33 cellular contexts compared by ENCODE assay signal in the genomic region with DNA sequence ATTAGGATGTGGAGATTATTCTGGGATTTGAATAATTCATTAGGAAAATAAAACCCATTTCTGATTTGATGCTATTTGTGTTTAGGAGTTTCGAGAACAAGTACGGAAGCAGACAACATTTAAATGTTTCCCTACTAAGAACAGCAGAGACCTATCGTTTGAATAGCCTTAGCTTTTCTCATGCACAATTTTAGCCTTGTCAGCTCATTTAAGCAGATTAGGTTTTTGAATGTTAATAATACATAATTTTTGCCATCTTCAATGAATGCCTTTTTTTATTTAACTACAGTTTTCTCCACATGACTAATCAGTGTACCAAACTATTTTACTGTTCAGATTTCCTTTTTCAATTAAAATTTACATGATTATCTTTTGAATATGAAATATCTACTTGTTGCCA.
DNase-seq lines count a peak whose midpoint lies in the region; ATAC-seq, FAIRE-seq and TF ChIP-seq lines count a peak whose summit lies in the region.
"Had no signal": no experiment of that assay in that cellular context is flagged by ENCODE, and none has a peak within 500 bp of the region (broad histone marks: within the 10 kb centered on the region; RNA-seq: fewer than 3 reads in every experiment).

No MANE protein-coding gene starts in this region.

- no peak overlapping the region for H3K23ac ChIP-seq in IMR-90 (ENCODE audit: low read depth, low read length)

- H2BK15ac ChIP-seq in IMR-90 (ENCODE audit: low read depth, low read length) = no peak overlapping the region

- no peaks in the 10 kb centered on the region for H3K79me1 ChIP-seq in IMR-90 (ENCODE audit: low read depth in 1 of 2, low read length in 2 of 2)

- dilution Hi-C loops in IMR-90 (cut with HindIII; ENCODE audit: low sequenced_read_pairs, unreplicated experiment) = no loop called here

- H3K9me1 ChIP-seq in IMR-90 (ENCODE audit: insufficient read depth, low read length) = no peaks in the 10 kb centered on the region
- H3K9me1 ChIP-seq in K562 (ENCODE audit: control insufficient read depth, insufficient read depth, low read length) = no peaks in the 10 kb centered on the region

- no peak overlapping the region for H3K4me3 ChIP-seq in HepG2 (replicated peaks in 1 of 3; ENCODE audit: insufficient read depth in 1 of 3, low read depth in 2 of 3, low read length in 3 of 3)
- H3K4me3 ChIP-seq in right lobe of liver = no peak overlapping the region
- no peak overlapping the region for H3K4me3 ChIP-seq in A549
- H3K4me3 ChIP-seq in IMR-90 (ENCODE audit: insufficient read depth, low read depth, low read length) = no peak overlapping the region
- H3K4me3 ChIP-seq in K562 = no peak overlapping the region
- H3K4me3 ChIP-seq: BLaER1; BLaER1 treated with 17β-estradiol and CSF1 and Interleukin-3, amounts not matched to agents 10 nM and 100 nM had no signal

- H2AK9ac ChIP-seq in IMR-90 (replicated peaks; ENCODE audit: low read depth, low read length, poor library complexity) = no peak overlapping the region

- H3K9me3 ChIP-seq in HepG2 (ENCODE audit: low read length) (peaks cover 41% of the 10 kb centered on the region), right lobe of liver (no peaks in the 10 kb centered on the region), A549 (no peaks in the 10 kb centered on the region), IMR-90 (ENCODE audit: control insufficient read depth, insufficient read depth, low read length) (peaks cover 7% of the 10 kb centered on the region), K562 (replicated peaks; ENCODE audit: control insufficient read depth, insufficient read depth, low read depth, low read length) (no peaks in the 10 kb centered on the region; the same call in 1 of the 2 replicates)
- H3K9me3 ChIP-seq: BE2C had no signal

- no peak overlapping the region for H3K56ac ChIP-seq in IMR-90 (ENCODE audit: extremely low read depth, insufficient read depth, low read length)

- TF ChIP-seq EP300 in HepG2 (IDR thresholded peaks at IDR 0.05; ENCODE audit: low read depth in 2 of 2, low read length in 2 of 2) (no peak), HepG2 (CRISPR knock-in tag; IDR thresholded peaks at IDR 0.05; ENCODE audit: borderline replicate concordance) (no peak), A549 (IDR thresholded peaks at IDR 0.05) (no peak), K562 (IDR thresholded peaks at IDR 0.05; ENCODE audit: low read length) (no peak)

- no peak overlapping the region for H2BK20ac ChIP-seq in IMR-90 (ENCODE audit: low read depth, low read length)

- TF ChIP-seq RAD21 in HepG2 (CRISPR knock-in tag; IDR thresholded peaks at IDR 0.05) (no peak), A549 (conservative IDR thresholded peaks at IDR 0.05 in 1 of 2, IDR thresholded peaks at IDR 0.05 in 1 of 2) (no peak), IMR-90 (IDR thresholded peaks at IDR 0.05; ENCODE audit: low read length) (no peak), K562 (CRISPR knock-in tag; conservative IDR thresholded peaks at IDR 0.05 in 1 of 2, IDR thresholded peaks at IDR 0.05 in 1 of 2) (no peak)

- H3K4me1 ChIP-seq in HepG2 (ENCODE audit: insufficient read depth, low read length) (no peaks in the 10 kb centered on the region), right lobe of liver (no peaks in the 10 kb centered on the region), A549 (no peaks in the 10 kb centered on the region), IMR-90 (ENCODE audit: control insufficient read depth, insufficient read depth, low read length) (no peaks in the 10 kb centered on the region), K562 (replicated peaks in 1 of 2; ENCODE audit: control insufficient read depth in 2 of 2, insufficient read depth in 2 of 2, low read length in 2 of 2) (no peaks in the 10 kb centered on the region)
- H3K4me1 ChIP-seq: BE2C; BLaER1; BLaER1 treated with 17β-estradiol and CSF1 and Interleukin-3, amounts not matched to agents 10 nM and 100 nM; Caco-2 had no signal

- H3K36me3 ChIP-seq in HepG2 (replicated peaks in 1 of 2; ENCODE audit: control insufficient read depth in 1 of 2, insufficient read depth in 2 of 2, low read length in 2 of 2) (no peaks in the 10 kb centered on the region), right lobe of liver (no peaks in the 10 kb centered on the region), IMR-90 (ENCODE audit: control insufficient read depth, insufficient read depth, low read length) (no peaks in the 10 kb centered on the region), K562 (ENCODE audit: control insufficient read depth, insufficient read depth, low read length) (no peaks in the 10 kb centered on the region)
- H3K36me3 ChIP-seq: BE2C; BLaER1; BLaER1 treated with 17β-estradiol and CSF1 and Interleukin-3, amounts not matched to agents 10 nM and 100 nM had no signal

- H2BK5ac ChIP-seq in IMR-90 (ENCODE audit: low read depth, low read length, poor library complexity, severe bottlenecking) = no peak overlapping the region

- H2AK5ac ChIP-seq in IMR-90 (ENCODE audit: low read depth, low read length) = no peak overlapping the region

- CTCF ChIA-PET in HepG2 (lab: Yijun Ruan, JAX; ENCODE audit: low intra/inter-chr PET ratio, low total read pairs) = no interaction called here
- CTCF ChIA-PET in A549 (lab: Yijun Ruan, JAX) = no interaction called here
- CTCF ChIA-PET in IMR-90 (lab: Yijun Ruan, JAX) = no interaction called here
- CTCF ChIA-PET in K562 (lab: Yijun Ruan, JAX; ENCODE audit: low intra/inter-chr PET ratio) = no interaction called here
- CTCF ChIA-PET in HEK293T (lab: Yijun Ruan, JAX) = no interaction called here

- H4K5ac ChIP-seq in IMR-90 (ENCODE audit: low read depth, low read length) = no peak overlapping the region

- intact Hi-C loops in HepG2 (cut with micrococcal nuclease; ENCODE audit: unreplicated experiment) (no loop called here), right lobe of liver (cut with DNase I) (no loop called here), IMR-90 (cut with micrococcal nuclease) (no loop called here), K562 (cut with micrococcal nuclease) (no loop called here)

- H4K8ac ChIP-seq in IMR-90 (ENCODE audit: low read depth in 2 of 2, low read length in 2 of 2) = no peak overlapping the region

- BruUV-seq in HepG2 (replicated peaks; lab: Mats Ljungman, UMichigan) = no TSS peak
- BruUV-seq in IMR-90 (replicated peaks; lab: Mats Ljungman, UMichigan) = no TSS peak
- BruUV-seq in K562 (replicated peaks; lab: Mats Ljungman, UMichigan) = no TSS peak

- H3K27ac ChIP-seq in HepG2 (ENCODE audit: extremely low read length, insufficient read depth, low read length) (no peak overlapping the region), right lobe of liver (no peak overlapping the region), A549 (no peak overlapping the region), IMR-90 (ENCODE audit: insufficient read depth, low read length) (no peak overlapping the region), K562 (ENCODE audit: extremely low read depth, low read depth, low read length) (no peak overlapping the region)
- H3K27ac ChIP-seq: 22Rv1; BLaER1; BLaER1 treated with 17β-estradiol and CSF1 and Interleukin-3, amounts not matched to agents 10 nM and 100 nM; C4-2B had no signal

- DNase-seq in HepG2 (ENCODE audit: low spot score) (no peak), right lobe of liver (no peak), A549 (ENCODE audit: low read depth in 1 of 2, low spot score in 1 of 2) (no peak), IMR-90 (no peak), K562 (ENCODE audit: extremely low read depth in 1 of 4, low spot score in 3 of 4) (no peak), HEK293T (ENCODE audit: extremely low spot score) (no peak)
- DNase-seq: 8988T; ACHN; AML-193; BE2C; C1 segment of cervical spinal cord; Caco-2; Calu3; CD4-positive, alpha-beta memory T cell; CD4-positive, alpha-beta T cell; CD4-positive, CD25-positive, alpha-beta regulatory T cell; CD8-positive, alpha-beta memory T cell; CD8-positive, alpha-beta T cell; COR-L47; DMS 273 treated with DMSO at 0.1 percent for 48 hours; DMS153; DMS53; DMS79; DMS79 treated with DMSO at 0.1 percent for 48 hours; DND-41; EL had no signal

- ATAC-seq in HepG2 = no peak
- ATAC-seq in right lobe of liver = no peak
- ATAC-seq in A549 = no peak
- no peak for ATAC-seq in IMR-90 (ENCODE audit: low read depth)
- no peak for ATAC-seq in K562
- no peak for ATAC-seq in HG03342 (IDR thresholded peaks at IDR 0.05; ENCODE audit: unreplicated experiment)
- ATAC-seq in GM18870 (IDR thresholded peaks at IDR 0.05; ENCODE audit: unreplicated experiment) = no peak
- ATAC-seq: CD8-positive, alpha-beta T cell had no signal

- H3K9ac ChIP-seq in HepG2 (ENCODE audit: insufficient read depth, low read depth, low read length) (no peak overlapping the region), IMR-90 (ENCODE audit: low read depth, low read length) (no peak overlapping the region), K562 (ENCODE audit: insufficient read depth in 1 of 2, low read depth in 2 of 2, low read length in 2 of 2) (no peak overlapping the region)
- H3K9ac ChIP-seq: BLaER1; BLaER1 treated with 17β-estradiol and CSF1 and Interleukin-3, amounts not matched to agents 10 nM and 100 nM had no signal

- H3K27me3 ChIP-seq in HepG2 (ENCODE audit: control insufficient read depth in 1 of 2, insufficient read depth in 2 of 2, low read length in 2 of 2) = no peaks in the 10 kb centered on the region
- H3K27me3 ChIP-seq in right lobe of liver = no peaks in the 10 kb centered on the region
- no peaks in the 10 kb centered on the region for H3K27me3 ChIP-seq in IMR-90 (ENCODE audit: control insufficient read depth, insufficient read depth, low read length)
- H3K27me3 ChIP-seq in K562 (ENCODE audit: control insufficient read depth in 2 of 2, insufficient read depth in 2 of 2, low read length in 2 of 2) = no peaks in the 10 kb centered on the region
- H3K27me3 ChIP-seq: BE2C; BLaER1; BLaER1 treated with 17β-estradiol and CSF1 and Interleukin-3, amounts not matched to agents 10 nM and 100 nM had no signal

- H4K20me1 ChIP-seq in HepG2 (ENCODE audit: insufficient read depth, low read length) (no peaks in the 10 kb centered on the region), IMR-90 (ENCODE audit: insufficient read depth, low read length) (no peaks in the 10 kb centered on the region), K562 (replicated peaks; ENCODE audit: control insufficient read depth, insufficient read depth, low read length) (no peaks in the 10 kb centered on the region)
- H4K20me1 ChIP-seq: BLaER1; BLaER1 treated with 17β-estradiol and CSF1 and Interleukin-3, amounts not matched to agents 10 nM and 100 nM had no signal

- H3K14ac ChIP-seq in IMR-90 (replicated peaks; ENCODE audit: low read depth, low read length) = no peak overlapping the region

- no peak overlapping the region for H3K4ac ChIP-seq in IMR-90 (ENCODE audit: low read depth, low read length)

- no peak overlapping the region for H2BK120ac ChIP-seq in IMR-90 (ENCODE audit: low read depth, low read length)

- no peak for TF ChIP-seq POLR2A in HepG2 (IDR thresholded peaks at IDR 0.05; ENCODE audit: insufficient read depth in 1 of 2, low read depth in 2 of 2, low read length in 2 of 2)
- no peak for TF ChIP-seq POLR2A in right lobe of liver (IDR thresholded peaks at IDR 0.05)
- TF ChIP-seq POLR2A in A549 (IDR thresholded peaks at IDR 0.05; ENCODE audit: low read length) = no peak
- TF ChIP-seq POLR2A in IMR-90 (IDR thresholded peaks at IDR 0.05; ENCODE audit: low read depth, low read length) = no peak
- TF ChIP-seq POLR2A in K562 (conservative IDR thresholded peaks at IDR 0.05) = no peak

- in situ Hi-C loops in HepG2 (cut with HindIII; ENCODE audit: extremely low pct_ligation_motif_present, low pct_unique_long_range_greater_than_20kb) = no loop called here
- in situ Hi-C loops in IMR-90 (cut with MboI; ENCODE audit: low sequenced_read_pairs) = no loop called here
- in situ Hi-C loops in K562 (cut with MboI) = no loop called here

- WGBS in HepG2 (ENCODE audit: low lambda C conversion rate) = 35% methylated on average over 3 of the region's 3 CpGs
- WGBS in right lobe of liver (ENCODE audit: insufficient coverage, low coverage, low lambda C conversion rate, missing lambda C conversion rate) = 85% methylated on average over 3 of the region's 3 CpGs
- 72% methylated on average over 3 of the region's 3 CpGs for WGBS in A549 (ENCODE audit: missing lambda C conversion rate)
- no CpG with 5 or more reads among the region's 3 CpGs for WGBS in IMR-90 (ENCODE audit: extremely low coverage in 2 of 2, insufficient read length in 1 of 2), 2 experiments
- 0% methylated on average over 3 of the region's 3 CpGs for WGBS in K562 (ENCODE audit: insufficient coverage, low coverage, missing lambda C conversion rate)

- FAIRE-seq in HepG2 (lab: Jason Lieb, UNC) = no peak
- no peak for FAIRE-seq in A549 (lab: Jason Lieb, UNC)
- no peak for FAIRE-seq in K562 (lab: Jason Lieb, UNC)
- FAIRE-seq: D721Med had no signal

- H3K4me2 ChIP-seq in HepG2 (ENCODE audit: low read depth, low read length) (no peak overlapping the region), A549 (no peak overlapping the region), IMR-90 (ENCODE audit: low read depth, low read length) (no peak overlapping the region), K562 (ENCODE audit: insufficient read depth, low read length) (no peak overlapping the region)
- H3K4me2 ChIP-seq: BLaER1; BLaER1 treated with 17β-estradiol and CSF1 and Interleukin-3, amounts not matched to agents 10 nM and 100 nM had no signal

- POLR2A ChIA-PET in HepG2 (lab: Yijun Ruan, JAX) = no interaction called here
- POLR2A ChIA-PET in A549 (lab: Yijun Ruan, JAX) = no interaction called here
- POLR2A ChIA-PET in IMR-90 (lab: Charles Lee; ENCODE audit: unreplicated experiment) = no interaction called here
- POLR2A ChIA-PET in K562 (lab: Yijun Ruan, JAX) = no interaction called here
- POLR2A ChIA-PET in HEK293T (lab: Yijun Ruan, JAX) = no interaction called here

- H3K79me2 ChIP-seq in HepG2 (ENCODE audit: insufficient read depth, low read length) (no peaks in the 10 kb centered on the region), K562 (ENCODE audit: control insufficient read depth, insufficient read depth, low read length) (no peaks in the 10 kb centered on the region)

- no peak overlapping the region for H3K18ac ChIP-seq in IMR-90 (ENCODE audit: low read depth, low read length)

- TF ChIP-seq CTCF in HepG2 (CRISPR knock-in tag; IDR thresholded peaks at IDR 0.05) = no peak
- no peak for TF ChIP-seq CTCF in right lobe of liver (IDR thresholded peaks at IDR 0.05)
- no peak for TF ChIP-seq CTCF in A549 (IDR thresholded peaks at IDR 0.05)
- no peak for TF ChIP-seq CTCF in IMR-90 (conservative IDR thresholded peaks at IDR 0.05; ENCODE audit: low read depth, low read length)
- TF ChIP-seq CTCF in K562 (IDR thresholded peaks at IDR 0.05 in 2 of 3, conservative IDR thresholded peaks at IDR 0.05 in 1 of 3; ENCODE audit: insufficient read depth in 2 of 3, low read depth in 1 of 3, low read length in 3 of 3) = no peak

- H2AFZ ChIP-seq in HepG2 (ENCODE audit: low read length) = no peak overlapping the region
- H2AFZ ChIP-seq in IMR-90 (replicated peaks; ENCODE audit: low read length, poor library complexity) = no peak overlapping the region
- H2AFZ ChIP-seq in K562 (ENCODE audit: low read depth, low read length) = no peak overlapping the region

- no peak overlapping the region for H4K91ac ChIP-seq in IMR-90 (ENCODE audit: insufficient read depth, low read depth, low read length)
